Comparison of ENCODE assay signal across 11 cellular contexts in the genomic region with DNA sequence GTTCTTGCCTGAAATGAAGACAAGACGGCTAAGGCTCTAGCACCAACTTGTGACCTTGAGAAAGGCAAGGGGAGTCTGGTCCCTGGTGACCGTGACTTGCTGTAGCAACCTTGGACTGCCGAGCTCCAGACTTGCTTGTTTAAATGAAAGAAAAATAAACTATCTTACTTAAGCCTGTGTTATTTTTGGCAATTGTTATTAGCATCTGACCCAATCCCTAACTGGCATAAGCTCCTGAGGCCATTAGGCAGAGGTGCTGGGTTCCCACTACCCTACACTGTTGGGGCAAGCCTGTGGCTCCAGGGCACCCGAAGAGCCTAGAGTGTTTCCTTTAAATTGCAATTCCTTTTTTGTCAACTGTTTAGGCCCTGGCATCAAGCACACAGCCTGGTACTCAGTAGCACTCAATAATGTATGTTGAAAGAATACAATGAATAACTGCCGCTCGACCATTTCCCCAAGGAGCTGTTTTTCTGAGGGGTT.
DNase-seq lines count a peak whose midpoint lies in the region; ATAC-seq and TF ChIP-seq lines count a peak whose summit lies in the region.
"Had no signal": no experiment of that assay in that cellular context is flagged by ENCODE, and none has a peak within 500 bp of the region (broad histone marks: within the 10 kb centered on the region; RNA-seq: fewer than 3 reads in every experiment).

No MANE protein-coding gene starts in this region.

- no peaks in the 10 kb centered on the region for H3K27me3 Mint-ChIP-seq in natural killer cell treated with Interleukin-12 subunit alpha and Interleukin-12 subunit beta and Interleukin-15 and Interleukin-18, amount 100 ng/mL, for 72 hours
- peaks cover 0 to 6% of the 10 kb centered on the region in 2 donors for H3K27me3 Mint-ChIP-seq in natural killer cell (ENCODE audit: low read depth in 2 of 2)

- DNase-seq in natural killer cell treated with Interleukin-12 subunit alpha and Interleukin-12 subunit beta and Interleukin-15 and Interleukin-18, amount 100 ng/mL, for 72 hours (ENCODE audit: low spot score) = no peak
- no peak for DNase-seq in natural killer cell
- peak; percentile 80 for DNase-seq in brain pericyte (ENCODE audit: low read depth, low spot score)
- no peak for DNase-seq in left lobe of liver (ENCODE audit: low spot score)
- no peak for DNase-seq in NCI-H1105 treated with DMSO at 0.1 percent for 48 hours (lab: John Stamatoyannopoulos, UW)
- DNase-seq in NCI-H1694 treated with DMSO at 0.1 percent for 48 hours (lab: John Stamatoyannopoulos, UW) = no peak
- no peak for DNase-seq in midbrain (lab: John Stamatoyannopoulos, UW)
- DNase-seq: NCI-H1048, Right ventricle myocardium superior, uterus had no signal

- H3K9me3 Mint-ChIP-seq in natural killer cell treated with Interleukin-12 subunit alpha and Interleukin-12 subunit beta and Interleukin-15 and Interleukin-18, amount 100 ng/mL, for 72 hours = no peaks in the 10 kb centered on the region
- H3K9me3 Mint-ChIP-seq in natural killer cell = no peaks in the 10 kb centered on the region

- H3K27ac Mint-ChIP-seq in natural killer cell treated with Interleukin-12 subunit alpha and Interleukin-12 subunit beta and Interleukin-15 and Interleukin-18, amount 100 ng/mL, for 72 hours = peak overlapping the region; percentile 43 to 93
- no peak overlapping the region for H3K27ac Mint-ChIP-seq in natural killer cell

- TF ChIP-seq CTCF in natural killer cell (IDR thresholded peaks at IDR 0.05) = no peak

- no peak for ATAC-seq in natural killer cell treated with Interleukin-12 subunit alpha and Interleukin-12 subunit beta and Interleukin-15 and Interleukin-18, amount 100 ng/mL, for 72 hours
- no peak for ATAC-seq in natural killer cell
- peak; percentile 86 for ATAC-seq in left lobe of liver
- no peak for ATAC-seq in HG02763 (IDR thresholded peaks at IDR 0.05; ENCODE audit: unreplicated experiment)

- H3K36me3 Mint-ChIP-seq in natural killer cell treated with Interleukin-12 subunit alpha and Interleukin-12 subunit beta and Interleukin-15 and Interleukin-18, amount 100 ng/mL, for 72 hours = peaks cover 10% of the 10 kb centered on the region
- no peaks in the 10 kb centered on the region for H3K36me3 Mint-ChIP-seq in natural killer cell

- intact Hi-C loops in natural killer cell (cut with micrococcal nuclease) = no loop called here

- H3K4me1 Mint-ChIP-seq in natural killer cell treated with Interleukin-12 subunit alpha and Interleukin-12 subunit beta and Interleukin-15 and Interleukin-18, amount 100 ng/mL, for 72 hours (ENCODE audit: low read depth in 2 of 2) = peaks cover 58 to 63% of the 10 kb centered on the region in 2 donors
- peaks cover under 1 to 18% of the 10 kb centered on the region in 2 donors for H3K4me1 Mint-ChIP-seq in natural killer cell

- H3K4me3 Mint-ChIP-seq in natural killer cell treated with Interleukin-12 subunit alpha and Interleukin-12 subunit beta and Interleukin-15 and Interleukin-18, amount 100 ng/mL, for 72 hours = peak overlapping the region; percentile 49
- no peak overlapping the region for H3K4me3 Mint-ChIP-seq in natural killer cell

Comparison
In these comparisons a context has a peak if more than half of its experiments do, and no peak if none do; other contexts are left out.
1. H3K27ac Mint-ChIP-seq: peak in natural killer cell treated with Interleukin-12 subunit alpha and Interleukin-12 subunit beta and Interleukin-15 and Interleukin-18, amount 100 ng/mL, for 72 hours (2 of 2); none in natural killer cell (0 of 2).